ENCODE assay signal across 11 cellular contexts in genomic region chr17:77160032-77160876, GRCh38. TPM values are rescaled to one million over a fixed set of nuclear protein-coding genes. Genes with fewer than 3 reads are reported as not detected.
DNase-seq lines count a peak whose midpoint lies in the region; ATAC-seq, FAIRE-seq and TF ChIP-seq lines count a peak whose summit lies in the region.
"Had no signal": no experiment of that assay in that cellular context is flagged by ENCODE, and none has a peak within 500 bp of the region (broad histone marks: within the 10 kb centered on the region; RNA-seq: fewer than 3 reads in every experiment).

No MANE protein-coding gene starts in this region.

- no peaks in the 10 kb centered on the region for H3K9me3 ChIP-seq in right atrium auricular region
- H3K9me3 ChIP-seq in right cardiac atrium (ENCODE audit: control insufficient read depth, low read length) = no peaks in the 10 kb centered on the region
- no peaks in the 10 kb centered on the region for H3K9me3 ChIP-seq in SJSA1 (replicated peaks)
- H3K9me3 ChIP-seq in lower lobe of right lung = no peaks in the 10 kb centered on the region
- H3K9me3 ChIP-seq: thoracic aorta had no signal

- H3K27ac ChIP-seq in right atrium auricular region (peak overlapping the region; percentile 46 to 47), right cardiac atrium (ENCODE audit: low read length) (no peak overlapping the region), SJSA1 (0 out of 2 replicates have a peak overlapping the region, but pooled peaks have one; percentile 1), lower lobe of right lung (peak overlapping the region; percentile 43)

- FAIRE-seq in urothelium cell line (lab: Jason Lieb, UNC) = no peak
- FAIRE-seq: colon had no signal

- intact Hi-C loops in right cardiac atrium (cut with DNase I) (no loop called here), lower lobe of right lung (cut with DNase I) (no loop called here)

- 24% methylated on average over 6 of the region's 6 CpGs for WGBS in right cardiac atrium

- H3K4me3 ChIP-seq in right atrium auricular region (no peak overlapping the region), right cardiac atrium (ENCODE audit: low read length) (no peak overlapping the region), SJSA1 (no peak overlapping the region), lower lobe of right lung (no peak overlapping the region)
- H3K4me3 ChIP-seq: thoracic aorta had no signal

- DNase-seq in right atrium auricular region (ENCODE audit: low spot score) = no peak
- DNase-seq in right cardiac atrium = no peak
- peak in 1 of 2 experiments; percentile 65 for DNase-seq in SJSA1 (ENCODE audit: low read depth in 1 of 2, low spot score in 2 of 2)
- DNase-seq in lower lobe of right lung = no peak
- no peak for DNase-seq in LoVo (ENCODE audit: low spot score)
- DNase-seq in urothelium cell line (ENCODE audit: low spot score) = no peak
- DNase-seq: stimulated activated CD4-positive, alpha-beta T cell treated with anti-CD3 and anti-CD28 coated beads, Interleukin-2, amount 100 ng/mL, for 48 hours had no signal

- H3K36me3 ChIP-seq in right atrium auricular region (no peaks in the 10 kb centered on the region), SJSA1 (peaks cover 50% of the 10 kb centered on the region), lower lobe of right lung (peaks cover 20% of the 10 kb centered on the region)
- H3K36me3 ChIP-seq: thoracic aorta had no signal

- H3K27me3 ChIP-seq in right atrium auricular region = no peaks in the 10 kb centered on the region
- no peaks in the 10 kb centered on the region for H3K27me3 ChIP-seq in right cardiac atrium (ENCODE audit: control insufficient read depth, insufficient read depth)
- no peaks in the 10 kb centered on the region for H3K27me3 ChIP-seq in SJSA1 (replicated peaks)
- H3K27me3 ChIP-seq in lower lobe of right lung (ENCODE audit: low read depth) = no peaks in the 10 kb centered on the region

- H3K4me1 ChIP-seq in right atrium auricular region = peaks cover 0 to 78% of the 10 kb centered on the region in 2 donors
- H3K4me1 ChIP-seq in right cardiac atrium (ENCODE audit: control insufficient read depth, insufficient read depth, low read length) = peaks cover 10% of the 10 kb centered on the region
- peaks cover 58% of the 10 kb centered on the region for H3K4me1 ChIP-seq in SJSA1 (replicated peaks)
- peaks cover 70% of the 10 kb centered on the region for H3K4me1 ChIP-seq in lower lobe of right lung

- TF ChIP-seq CTCF in right atrium auricular region (IDR thresholded peaks at IDR 0.05) = no peak
- TF ChIP-seq CTCF in lower lobe of right lung (IDR thresholded peaks at IDR 0.05) = no peak

- ATAC-seq in right cardiac atrium (no peak), lower lobe of right lung (peak in 1 of 2 donors; percentile 31), GM21447 (IDR thresholded peaks at IDR 0.05; ENCODE audit: unreplicated experiment) (no peak), GM21825 (IDR thresholded peaks at IDR 0.05; ENCODE audit: unreplicated experiment) (no peak)

RNA-seq across cellular contexts. Expression of gene SEC14L1, which starts 19.5 kb away (rescaled TPM):
- total RNA-seq in right atrium auricular region (10 to 100 TPM; 48.2 to 54.0 TPM), right cardiac atrium (10 to 100 TPM; 47.2 to 58.4 (median 50.1) TPM), lower lobe of right lung (146 TPM)
- 39.6 TPM for polyA plus RNA-seq in right cardiac atrium
- 31.5 and 76.0 TPM in 2 replicates for total RNA-seq in SJSA1 (2014; rRNA removed; shearing (Covaris generic))
